In genomic region chr11:6259638-6260019, GRCh38 we compare ENCODE assay signal across 1 cellular context.
TF ChIP-seq lines count a peak whose summit lies in the region.

CCKBR (plus strand) TSS chr11:6259838; CDS start chr11:6259929, 91 bp downstream.

TF ChIP-seq in SK-N-SH, 30 proteins besides CTCF, POLR2A, EP300 and RAD21 (continued from another document):
- TF ChIP-seq ELF1 (IDR thresholded peaks at IDR 0.05): no peak
- no peak for TF ChIP-seq RCOR1 (IDR thresholded peaks at IDR 0.05; ENCODE audit: low read length)
- TF ChIP-seq IRF3 (IDR thresholded peaks at IDR 0.05; ENCODE audit: low read depth, low read length): no peak
- TF ChIP-seq, protein P1, sequence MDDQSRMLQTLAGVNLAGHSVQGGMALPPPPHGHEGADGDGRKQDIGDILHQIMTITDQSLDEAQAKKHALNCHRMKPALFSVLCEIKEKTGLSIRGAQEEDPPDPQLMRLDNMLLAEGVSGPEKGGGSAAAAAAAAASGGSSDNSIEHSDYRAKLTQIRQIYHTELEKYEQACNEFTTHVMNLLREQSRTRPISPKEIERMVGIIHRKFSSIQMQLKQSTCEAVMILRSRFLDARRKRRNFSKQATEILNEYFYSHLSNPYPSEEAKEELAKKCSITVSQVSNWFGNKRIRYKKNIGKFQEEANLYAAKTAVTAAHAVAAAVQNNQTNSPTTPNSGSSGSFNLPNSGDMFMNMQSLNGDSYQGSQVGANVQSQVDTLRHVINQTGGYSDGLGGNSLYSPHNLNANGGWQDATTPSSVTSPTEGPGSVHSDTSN (IDR thresholded peaks at IDR 0.05): no peak
- no peak for TF ChIP-seq USF1 (IDR thresholded peaks at IDR 0.05; ENCODE audit: borderline replicate concordance, low read depth)
